ENCODE assay signal across 8 cellular contexts in the genomic region with DNA sequence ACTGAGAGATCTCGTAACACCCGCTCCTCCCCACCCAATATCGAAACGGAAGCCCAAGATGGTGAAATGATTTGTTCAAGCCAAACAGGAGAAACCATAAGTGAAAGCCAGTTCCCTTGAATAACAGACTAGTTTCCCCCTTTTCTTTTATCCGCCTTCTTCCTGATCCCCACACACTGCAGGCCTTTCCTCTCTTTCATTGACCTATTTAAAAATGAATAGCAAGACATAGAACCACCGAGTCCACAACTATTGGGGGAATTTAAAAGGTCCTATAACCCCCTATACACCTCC. TPM values are rescaled to one million over a fixed set of nuclear protein-coding genes. Genes with fewer than 3 reads are reported as not detected.
DNase-seq lines count a peak whose midpoint lies in the region; ATAC-seq and TF ChIP-seq lines count a peak whose summit lies in the region.

No MANE protein-coding gene starts in this region.

- no peaks in the 10 kb centered on the region for H3K27me3 Mint-ChIP-seq in progenitor cell of endocrine pancreas

- BruUV-seq in PC-9 (replicated peaks; lab: Mats Ljungman, UMichigan) = TSS peak; percentile 93

- H3K9me3 Mint-ChIP-seq in progenitor cell of endocrine pancreas (ENCODE audit: low read depth) = no peaks in the 10 kb centered on the region

- intact Hi-C loops in PC-9 (cut with micrococcal nuclease; ENCODE audit: unreplicated experiment) = loop anchor here (1.0 to 10.0 kb wide), 5 partner anchors 99 to 402 kb away; partner anchors contain the start of genes ADPRH, POGLUT1 and TIMMDC1
- intact Hi-C loops in left colon (cut with DNase I, micrococcal nuclease) = loop anchor here in 1 of 2 donors (10.0 kb wide), 1 partner anchor 183 kb away; the partner anchor contains the start of gene TIMMDC1

- peak overlapping the region; percentile 85 for H3K4me2 ChIP-seq in PC-9

- TF ChIP-seq POLR2A in erythroblast (IDR thresholded peaks at IDR 0.05; ENCODE audit: low read length) = peak; percentile 28

- peaks cover 15% of the 10 kb centered on the region for H3K4me1 ChIP-seq in PC-9 (replicated peaks; ENCODE audit: insufficient read depth)

- H3K27me3 ChIP-seq in PC-9 (ENCODE audit: insufficient read depth, low read depth) = no peaks in the 10 kb centered on the region

- TF ChIP-seq CTCF in GM12864 (IDR thresholded peaks at IDR 0.05; ENCODE audit: low read depth, low read length, missing control alignments) = no peak
- no peak for TF ChIP-seq CTCF in PC-9 (conservative IDR thresholded peaks at IDR 0.05)
- TF ChIP-seq CTCF in progenitor cell of endocrine pancreas (IDR thresholded peaks at IDR 0.05; ENCODE audit: unreplicated experiment) = no peak

- ATAC-seq in left colon = no peak

- CTCF ChIA-PET in PC-9 (lab: Charles Lee) = no interaction called here

- no peaks in the 10 kb centered on the region for H3K9me3 ChIP-seq in PC-9 (ENCODE audit: insufficient read depth, low read depth)

- peaks cover 7% of the 10 kb centered on the region for H3K36me3 Mint-ChIP-seq in progenitor cell of endocrine pancreas (ENCODE audit: insufficient read depth)

- peak overlapping the region; percentile 90 for H3K4me3 Mint-ChIP-seq in progenitor cell of endocrine pancreas (ENCODE audit: low read depth)

- H3K79me2 ChIP-seq in PC-9 (ENCODE audit: low read depth) = peaks cover 22% of the 10 kb centered on the region

- H4K20me1 ChIP-seq in PC-9 (ENCODE audit: insufficient read depth) = 0 out of 2 replicates have a peak, but pooled peaks cover 3% of the 10 kb centered on the region

- no peaks in the 10 kb centered on the region for H3K9me2 ChIP-seq in PC-9 (ENCODE audit: insufficient read depth)

- peak overlapping the region; percentile 56 for H3K27ac ChIP-seq in PC-9

- peak overlapping the region; percentile 95 for H3K27ac Mint-ChIP-seq in progenitor cell of endocrine pancreas

- POLR2A ChIA-PET in PC-9 (lab: Charles Lee; ENCODE audit: unreplicated experiment) = no interaction called here

- H3F3A ChIP-seq in PC-9 (ENCODE audit: insufficient read depth, low read depth) = no peaks in the 10 kb centered on the region

- H3K4me3 ChIP-seq in GM12864 (ENCODE audit: low read depth, low read length) (peak overlapping the region; percentile 55), PC-9 (peak overlapping the region; percentile 81)

- H2AFZ ChIP-seq in PC-9 = peak overlapping the region; percentile 97

- peaks cover 17% of the 10 kb centered on the region for H3K4me1 Mint-ChIP-seq in progenitor cell of endocrine pancreas (ENCODE audit: low read depth)

- no peak for DNase-seq in GM12864 (ENCODE audit: low read depth)
- no peak for DNase-seq in PC-9
- DNase-seq in erythroblast (lab: John Stamatoyannopoulos, UW) = no peak
- DNase-seq in progenitor cell of endocrine pancreas (ENCODE audit: low spot score, unreplicated experiment) = no peak
- DNase-seq in NCI-H2081 treated with DMSO at 0.1 percent for 48 hours (lab: John Stamatoyannopoulos, UW) = no peak
- no peak for DNase-seq in left colon
- no peak for DNase-seq in HPDE6-E6E7 (ENCODE audit: extremely low spot score)
- DNase-seq in NCI-H146 treated with DMSO at 0.1 percent for 48 hours (lab: John Stamatoyannopoulos, UW; ENCODE audit: unreplicated experiment) = no peak

- 0 out of 2 replicates have a peak, but pooled peaks cover 8% of the 10 kb centered on the region for H3K36me3 ChIP-seq in PC-9 (ENCODE audit: low read depth)

RNA-seq across cellular contexts. Expression of gene COX17, which starts 0.4 kb away (rescaled TPM):
- total RNA-seq in PC-9 (2021) (57.6 and 61.4 TPM in 2 replicates), progenitor cell of endocrine pancreas (29.9 and 35.4 TPM in 2 replicates), left colon (10 to 100 TPM; 46.0 to 56.8 TPM)

RNA-seq across cellular contexts. Expression of gene POPDC2, which starts 17.2 kb away (rescaled TPM):
- total RNA-seq in PC-9 (2021) (3.0 and 3.5 TPM in 2 replicates), progenitor cell of endocrine pancreas (2.9 and 3.8 TPM in 2 replicates), left colon (10 to 100 TPM in 1 of 2 donors, 1 to 10 TPM in 1; 1.1 to 13.9 TPM)

RNA-seq across cellular contexts. Expression of gene CFAP91, which starts 25.2 kb away (rescaled TPM):
- 0.48 and 1.2 TPM in 2 replicates for total RNA-seq in PC-9 (2021)
- 63.0 and 75.0 TPM in 2 replicates for total RNA-seq in progenitor cell of endocrine pancreas
- 1 to 10 TPM in 1 of 2 donors, under 1 TPM in 1; 0.52 to 1.3 TPM for total RNA-seq in left colon

Comparison
In these comparisons a context has a peak if more than half of its experiments do, and no peak if none do; other contexts are left out.
1. RNA of gene CFAP91, which starts 25.2 kb away (total RNA-seq): 63.0 to 75.0 TPM in progenitor cell of endocrine pancreas; 0.52 to 1.3 TPM in left colon and 0.48 to 1.2 TPM in PC-9; every median in the first group is over 10 times any median in the second.